In genomic region chr3:16178628-16178988, GRCh38 we compare ENCODE assay signal across 11 cellular contexts. TPM values are rescaled to one million over a fixed set of nuclear protein-coding genes. Genes with fewer than 3 reads are reported as not detected.
DNase-seq lines count a peak whose midpoint lies in the region; ATAC-seq and TF ChIP-seq lines count a peak whose summit lies in the region.
"Had no signal": no experiment of that assay in that cellular context is flagged by ENCODE, and none has a peak within 500 bp of the region (broad histone marks: within the 10 kb centered on the region; RNA-seq: fewer than 3 reads in every experiment).

No MANE protein-coding gene starts in this region.

- H3K27ac ChIP-seq in breast epithelium, result no peak overlapping the region
- no peak overlapping the region for H3K27ac ChIP-seq in stomach
- H3K27ac ChIP-seq: heart right ventricle, Peyer's patch had no signal

- DNase-seq in breast epithelium (ENCODE audit: low spot score in 2 of 2), result no peak
- DNase-seq in stomach, result no peak
- DNase-seq in HuH-7 (ENCODE audit: low spot score), result no peak
- DNase-seq in GM13977 (ENCODE audit: low spot score), result no peak
- DNase-seq: amygdala, DMS153 had no signal

- H3K36me3 ChIP-seq in breast epithelium, result no peaks in the 10 kb centered on the region
- H3K36me3 ChIP-seq in stomach, result no peaks in the 10 kb centered on the region
- H3K36me3 ChIP-seq: heart right ventricle, Peyer's patch had no signal

- TF ChIP-seq CTCF in breast epithelium (IDR thresholded peaks at IDR 0.05), result no peak
- peak in 1 of 7 experiments; percentile 1 for TF ChIP-seq CTCF in stomach (IDR thresholded peaks at IDR 0.05)
- TF ChIP-seq CTCF in GM13977 (IDR thresholded peaks at IDR 0.05; ENCODE audit: extremely low read depth, insufficient read depth, missing control alignments), result no peak

- intact Hi-C loops in breast epithelium (cut with DNase I; ENCODE audit: low total_unique reads), result loop anchor here (5.0 kb wide), 1 partner anchor 116 kb away; no protein-coding TSS in a partner anchor
- intact Hi-C loops in stomach (cut with DNase I; ENCODE audit: low total_unique reads), result loop anchor here (5.0 kb wide), 1 partner anchor 131 kb away; no protein-coding TSS in a partner anchor

- H3K4me3 ChIP-seq in breast epithelium (peak overlapping the region; percentile 43 to 71 (median 69)), stomach (peak overlapping the region in 3 of 4 donors; percentile 39 to 55 (median 40))

- TF ChIP-seq POLR2A in breast epithelium (IDR thresholded peaks at IDR 0.05) (no peak), stomach (IDR thresholded peaks at IDR 0.05) (no peak)

- WGBS in stomach, 5 donors, result 50 to 65% (median 63%) methylated on average over 9 of the region's 9 CpGs

- H3K27me3 ChIP-seq in breast epithelium, result no peaks in the 10 kb centered on the region
- H3K27me3 ChIP-seq in stomach, result no peaks in the 10 kb centered on the region
- H3K27me3 ChIP-seq: Peyer's patch had no signal

- H3K9me3 ChIP-seq in breast epithelium (no peaks in the 10 kb centered on the region), stomach (no peaks in the 10 kb centered on the region)
- H3K9me3 ChIP-seq: heart right ventricle, Peyer's patch had no signal

- TF ChIP-seq EP300 in stomach (IDR thresholded peaks at IDR 0.05), result no peak

- ATAC-seq in GM19035 (IDR thresholded peaks at IDR 0.05; ENCODE audit: unreplicated experiment) (peak; percentile 20), HG03159 (IDR thresholded peaks at IDR 0.05; ENCODE audit: unreplicated experiment) (peak; percentile 23), HG03039 (IDR thresholded peaks at IDR 0.05; ENCODE audit: unreplicated experiment) (no peak)

- peaks cover 4 to 8% of the 10 kb centered on the region in 2 donors for H3K4me1 ChIP-seq in breast epithelium
- peaks cover 5 to 29% (median 19%) of the 10 kb centered on the region in 4 donors for H3K4me1 ChIP-seq in stomach
- H3K4me1 ChIP-seq: Peyer's patch had no signal

- in situ Hi-C loops in GM13977 (cut with MboI; ENCODE audit: low pct_unique_long_range_greater_than_20kb, low sequenced_read_pairs, unreplicated experiment), result no loop called here

RNA-seq across cellular contexts. Expression of gene GALNT15, which starts 4.1 kb away (rescaled TPM):
- total RNA-seq in breast epithelium (100 to 1,000 TPM in 2 of 3 donors, 10 to 100 TPM in 1; 68.5 to 492 (median 215) TPM), stomach (100 to 1,000 TPM in 1 of 5 donors, 10 to 100 TPM in 4; 16.5 to 133 (median 58.3) TPM)
- 1 to 10 TPM; 4.2 to 5.7 (median 4.6) TPM for polyA plus RNA-seq in stomach
